In genomic region chr20:61436674-61437279, GRCh38 we compare ENCODE assay signal across 9 cellular contexts.
DNase-seq lines count a peak whose midpoint lies in the region; ATAC-seq, FAIRE-seq and TF ChIP-seq lines count a peak whose summit lies in the region.
"Had no signal": no experiment of that assay in that cellular context is flagged by ENCODE, and none has a peak within 500 bp of the region (broad histone marks: within the 10 kb centered on the region; RNA-seq: fewer than 3 reads in every experiment).

No MANE protein-coding gene starts in this region.

- DNase-seq in GM04504 (ENCODE audit: low read depth) (peak; percentile 38), SK-N-MC (ENCODE audit: low read depth, low spot score) (peak; percentile 77), foreskin melanocyte (peak; percentile 64), retinal pigment epithelial cell (ENCODE audit: low read depth) (no peak), GM10248 (ENCODE audit: extremely low spot score) (no peak), HepG2 (ENCODE audit: low spot score) (no peak), NK-92 (lab: John Stamatoyannopoulos, UW; ENCODE audit: unreplicated experiment) (no peak), omental fat pad (ENCODE audit: low spot score) (no peak)
- DNase-seq: Peyer's patch had no signal

- 28% methylated on average over 8 of the region's 8 CpGs for WGBS in HepG2 (ENCODE audit: low lambda C conversion rate)

- in situ Hi-C loops in HepG2 (cut with HindIII; ENCODE audit: extremely low pct_ligation_motif_present, low pct_unique_long_range_greater_than_20kb) = no loop called here

- H3K9ac ChIP-seq in SK-N-MC (ENCODE audit: insufficient read length) = no peak overlapping the region
- no peak overlapping the region for H3K9ac ChIP-seq in HepG2 (ENCODE audit: insufficient read depth, low read depth, low read length)

- no peaks in the 10 kb centered on the region for H4K20me1 ChIP-seq in HepG2 (ENCODE audit: insufficient read depth, low read length)

- CTCF ChIA-PET in GM10248 (lab: Yijun Ruan, JAX) = no interaction called here
- CTCF ChIA-PET in HepG2 (lab: Yijun Ruan, JAX; ENCODE audit: low intra/inter-chr PET ratio, low total read pairs) = no interaction called here

- H3K4me1 ChIP-seq in HepG2 (ENCODE audit: insufficient read depth, low read length) = no peaks in the 10 kb centered on the region
- H3K4me1 ChIP-seq: Peyer's patch had no signal

- ATAC-seq in HepG2 = no peak
- ATAC-seq in omental fat pad (ENCODE audit: low FRiP score) = no peak

- BruUV-seq in HepG2 (replicated peaks; lab: Mats Ljungman, UMichigan) = no TSS peak

- H3K27ac ChIP-seq in SK-N-MC (peak overlapping the region; percentile 78), HepG2 (ENCODE audit: extremely low read length, insufficient read depth, low read length) (no peak overlapping the region)
- H3K27ac ChIP-seq: Peyer's patch had no signal

- TF ChIP-seq EP300 in HepG2 (IDR thresholded peaks at IDR 0.05; ENCODE audit: low read depth in 2 of 2, low read length in 2 of 2) (no peak), HepG2 (CRISPR knock-in tag; IDR thresholded peaks at IDR 0.05; ENCODE audit: borderline replicate concordance) (no peak)

- H3K79me2 ChIP-seq in HepG2 (ENCODE audit: insufficient read depth, low read length) = no peaks in the 10 kb centered on the region

- TF ChIP-seq RAD21 in HepG2 (CRISPR knock-in tag; IDR thresholded peaks at IDR 0.05) = no peak

- no peak overlapping the region for H3K4me2 ChIP-seq in HepG2 (ENCODE audit: low read depth, low read length)

- TF ChIP-seq CTCF in retinal pigment epithelial cell (conservative IDR thresholded peaks at IDR 0.05; ENCODE audit: low read depth, low read length) (peak; percentile 10), GM10248 (IDR thresholded peaks at IDR 0.05; ENCODE audit: control extremely low read depth, extremely low read depth, low read depth, missing control alignments) (no peak), HepG2 (CRISPR knock-in tag; IDR thresholded peaks at IDR 0.05) (no peak), omental fat pad (IDR thresholded peaks at IDR 0.05) (no peak)

- H3K36me3 ChIP-seq in SK-N-MC (ENCODE audit: insufficient read depth, low read length) (no peaks in the 10 kb centered on the region), HepG2 (replicated peaks in 1 of 2; ENCODE audit: control insufficient read depth in 1 of 2, insufficient read depth in 2 of 2, low read length in 2 of 2) (no peaks in the 10 kb centered on the region)
- H3K36me3 ChIP-seq: Peyer's patch had no signal

- H3K4me3 ChIP-seq in SK-N-MC (peak overlapping the region; percentile 58), retinal pigment epithelial cell (ENCODE audit: low read length) (no peak overlapping the region), HepG2 (replicated peaks in 1 of 3; ENCODE audit: insufficient read depth in 1 of 3, low read depth in 2 of 3, low read length in 3 of 3) (no peak overlapping the region)
- H3K4me3 ChIP-seq: Peyer's patch had no signal

- POLR2A ChIA-PET in GM10248 (lab: Yijun Ruan, JAX) (no interaction called here), HepG2 (lab: Yijun Ruan, JAX) (no interaction called here)

- no peak for FAIRE-seq in HepG2 (lab: Jason Lieb, UNC)

- no peak for TF ChIP-seq POLR2A in HepG2 (IDR thresholded peaks at IDR 0.05; ENCODE audit: insufficient read depth in 1 of 2, low read depth in 2 of 2, low read length in 2 of 2)

- H3K9me3 ChIP-seq in SK-N-MC (ENCODE audit: low read depth, low read length) = no peaks in the 10 kb centered on the region
- no peaks in the 10 kb centered on the region for H3K9me3 ChIP-seq in HepG2 (ENCODE audit: low read length)
- H3K9me3 ChIP-seq: Peyer's patch had no signal

- intact Hi-C loops in HepG2 (cut with micrococcal nuclease; ENCODE audit: unreplicated experiment) = no loop called here

- peaks cover 1 to 64% of the 10 kb centered on the region in 2 experiments; a peak in 4 of 5 replicates for H3K27me3 ChIP-seq in HepG2 (ENCODE audit: control insufficient read depth in 1 of 2, insufficient read depth in 2 of 2, low read length in 2 of 2)
- H3K27me3 ChIP-seq: Peyer's patch had no signal

- H2AFZ ChIP-seq in HepG2 (ENCODE audit: low read length) = no peak overlapping the region

TF ChIP-seq in HepG2, 621 proteins besides CTCF, POLR2A, EP300 and RAD21 (continues in another document):
- TF ChIP-seq ZNF333 (CRISPR knock-in tag; IDR thresholded peaks at IDR 0.05; ENCODE audit: borderline replicate concordance) (no peak), TEAD3 (CRISPR knock-in tag; optimal IDR thresholded peaks at IDR 0.05; ENCODE audit: borderline replicate concordance) (no peak), ZNF234 (CRISPR knock-in tag; conservative IDR thresholded peaks at IDR 0.05) (no peak), ZBTB34 (CRISPR knock-in tag; IDR thresholded peaks at IDR 0.05) (no peak), POLR2G (IDR thresholded peaks at IDR 0.05; ENCODE audit: low read depth, low read length) (no peak), TARDBP (CRISPR knock-in tag; IDR thresholded peaks at IDR 0.05) (no peak), MBD4 (IDR thresholded peaks at IDR 0.05; ENCODE audit: borderline replicate concordance, low read length) (no peak), NCOR1 (IDR thresholded peaks at IDR 0.05; ENCODE audit: borderline replicate concordance, low read length) (no peak), PHB2 (IDR thresholded peaks at IDR 0.05; ENCODE audit: partially characterized antibody) (no peak), ZNF432 (CRISPR knock-in tag; IDR thresholded peaks at IDR 0.05; ENCODE audit: borderline replicate concordance) (no peak), SATB2 (CRISPR knock-in tag; IDR thresholded peaks at IDR 0.05) (no peak), HMG20A (CRISPR knock-in tag; IDR thresholded peaks at IDR 0.05; ENCODE audit: borderline replicate concordance) (no peak), ZNF451 (CRISPR knock-in tag; IDR thresholded peaks at IDR 0.05) (no peak), ZNF552 (CRISPR knock-in tag; IDR thresholded peaks at IDR 0.05; ENCODE audit: borderline replicate concordance) (no peak), FIP1L1 (IDR thresholded peaks at IDR 0.05; ENCODE audit: borderline replicate concordance, insufficient read depth, low read depth, low read length) (no peak), IRF1 (CRISPR knock-in tag; IDR thresholded peaks at IDR 0.05; ENCODE audit: low read depth) (no peak)
- TF ChIP-seq, protein P1, sequence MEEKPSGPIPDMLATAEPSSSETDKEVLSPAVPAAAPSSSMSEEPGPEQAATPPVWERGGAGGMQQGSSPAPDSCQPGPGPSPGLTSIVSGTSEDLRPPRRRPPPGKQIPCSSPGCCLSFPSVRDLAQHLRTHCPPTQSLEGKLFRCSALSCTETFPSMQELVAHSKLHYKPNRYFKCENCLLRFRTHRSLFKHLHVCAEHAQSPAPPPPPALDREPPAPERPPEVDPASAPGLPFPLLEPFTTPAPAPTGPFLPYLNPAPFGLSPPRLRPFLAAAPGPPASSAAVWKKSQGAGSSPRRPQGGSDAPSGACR (CRISPR knock-in tag; IDR thresholded peaks at IDR 0.05) = no peak
- TF ChIP-seq, protein P2, sequence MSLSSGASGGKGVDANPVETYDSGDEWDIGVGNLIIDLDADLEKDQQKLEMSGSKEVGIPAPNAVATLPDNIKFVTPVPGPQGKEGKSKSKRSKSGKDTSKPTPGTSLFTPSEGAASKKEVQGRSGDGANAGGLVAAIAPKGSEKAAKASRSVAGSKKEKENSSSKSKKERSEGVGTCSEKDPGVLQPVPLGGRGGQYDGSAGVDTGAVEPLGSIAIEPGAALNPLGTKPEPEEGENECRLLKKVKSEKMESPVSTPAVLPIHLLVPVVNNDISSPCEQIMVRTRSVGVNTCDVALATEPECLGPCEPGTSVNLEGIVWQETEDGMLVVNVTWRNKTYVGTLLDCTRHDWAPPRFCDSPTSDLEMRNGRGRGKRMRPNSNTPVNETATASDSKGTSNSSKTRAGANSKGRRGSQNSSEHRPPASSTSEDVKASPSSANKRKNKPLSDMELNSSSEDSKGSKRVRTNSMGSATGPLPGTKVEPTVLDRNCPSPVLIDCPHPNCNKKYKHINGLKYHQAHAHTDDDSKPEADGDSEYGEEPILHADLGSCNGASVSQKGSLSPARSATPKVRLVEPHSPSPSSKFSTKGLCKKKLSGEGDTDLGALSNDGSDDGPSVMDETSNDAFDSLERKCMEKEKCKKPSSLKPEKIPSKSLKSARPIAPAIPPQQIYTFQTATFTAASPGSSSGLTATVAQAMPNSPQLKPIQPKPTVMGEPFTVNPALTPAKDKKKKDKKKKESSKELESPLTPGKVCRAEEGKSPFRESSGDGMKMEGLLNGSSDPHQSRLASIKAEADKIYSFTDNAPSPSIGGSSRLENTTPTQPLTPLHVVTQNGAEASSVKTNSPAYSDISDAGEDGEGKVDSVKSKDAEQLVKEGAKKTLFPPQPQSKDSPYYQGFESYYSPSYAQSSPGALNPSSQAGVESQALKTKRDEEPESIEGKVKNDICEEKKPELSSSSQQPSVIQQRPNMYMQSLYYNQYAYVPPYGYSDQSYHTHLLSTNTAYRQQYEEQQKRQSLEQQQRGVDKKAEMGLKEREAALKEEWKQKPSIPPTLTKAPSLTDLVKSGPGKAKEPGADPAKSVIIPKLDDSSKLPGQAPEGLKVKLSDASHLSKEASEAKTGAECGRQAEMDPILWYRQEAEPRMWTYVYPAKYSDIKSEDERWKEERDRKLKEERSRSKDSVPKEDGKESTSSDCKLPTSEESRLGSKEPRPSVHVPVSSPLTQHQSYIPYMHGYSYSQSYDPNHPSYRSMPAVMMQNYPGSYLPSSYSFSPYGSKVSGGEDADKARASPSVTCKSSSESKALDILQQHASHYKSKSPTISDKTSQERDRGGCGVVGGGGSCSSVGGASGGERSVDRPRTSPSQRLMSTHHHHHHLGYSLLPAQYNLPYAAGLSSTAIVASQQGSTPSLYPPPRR (CRISPR knock-in tag; IDR thresholded peaks at IDR 0.05; ENCODE audit: borderline replicate concordance) = no peak

Comparison
In these comparisons a context has a peak if more than half of its experiments do, and no peak if none do; other contexts are left out.
1. DNase-seq: peak in GM04504 (single experiment), SK-N-MC (single experiment) and foreskin melanocyte (single experiment); none in retinal pigment epithelial cell (single experiment), GM10248 (single experiment), HepG2 (single experiment), NK-92 (single experiment) and omental fat pad (single experiment).